ENCODE assay signal across 17 cellular contexts in genomic region chr7:75813084-75813483, GRCh38. TPM values are rescaled to one million over a fixed set of nuclear protein-coding genes. Genes with fewer than 3 reads are reported as not detected.
"Had no signal": no experiment of that assay in that cellular context is flagged by ENCODE, and none has a peak within 500 bp of the region (broad histone marks: within the 10 kb centered on the region; RNA-seq: fewer than 3 reads in every experiment).

No MANE protein-coding gene starts in this region.

- H3K27me3 ChIP-seq: gastrocnemius medialis, pancreas had no signal

- ATAC-seq: activated T-cell treated with anti-CD3 and anti-CD28 coated beads, Interleukin-2, amount 50 U/mL, for 72 hours; effector memory CD8-positive, alpha-beta T cell; gastrocnemius medialis; left colon; stimulated activated effector memory CD8-positive, alpha-beta T cell treated with anti-CD3 and anti-CD28 coated beads, Interleukin-12 subunit alpha, Interleukin-12 subunit beta, amount 100 ng/mL, for 72 hours had no signal

- H3K9me3 ChIP-seq: gastrocnemius medialis, pancreas had no signal

- H3K36me3 ChIP-seq: gastrocnemius medialis, heart right ventricle, pancreas had no signal

- H3K4me3 ChIP-seq: gastrocnemius medialis, heart right ventricle, lung, pancreas had no signal

- H3K4me1 ChIP-seq: gastrocnemius medialis, pancreas had no signal

- H3K27ac ChIP-seq: gastrocnemius medialis, heart right ventricle, pancreas had no signal

- DNase-seq: activated B cell treated with CpG ODN at 0.5 μM for 24 hours; activated CD4-positive, alpha-beta T cell treated with anti-CD3 and anti-CD28 coated beads for 48 hours; activated CD8-positive, alpha-beta memory T cell treated with anti-CD3 and anti-CD28 coated beads, Interleukin-2, amount 50 U/mL, for 48 hours; activated naive CD4-positive, alpha-beta T cell; activated naive CD8-positive, alpha-beta T cell treated with anti-CD3 and anti-CD28 coated beads, Interleukin-2, amount 10 ng/mL, durations not matched to agents 7 days and 5 days; activated T-cell treated with anti-CD3 and anti-CD28 coated beads, Interleukin-2, amount 50 U/mL, for 72 hours; anterior cingulate cortex; effector memory CD8-positive, alpha-beta T cell; gastrocnemius medialis; heart right ventricle; midbrain; pancreas had no signal

RNA-seq across cellular contexts. Expression of gene CCL24, which starts 0.5 kb away (rescaled TPM):
- total RNA-seq: activated naive CD8-positive, alpha-beta T cell treated with anti-CD3 and anti-CD28 coated beads, Interleukin-2, amount 10 ng/mL, durations not matched to agents 7 days and 5 days; gastrocnemius medialis; neural crest cell; ureter had no signal
- polyA plus RNA-seq: pancreas had no signal

RNA-seq across cellular contexts. Expression of gene CCL26, which starts 41.1 kb away (rescaled TPM):
- total RNA-seq: activated B cell treated with CpG ODN at 0.5 μM for 24 hours; activated naive CD8-positive, alpha-beta T cell treated with anti-CD3 and anti-CD28 coated beads, Interleukin-2, amount 10 ng/mL, durations not matched to agents 7 days and 5 days; gastrocnemius medialis; lung; neural crest cell; pancreas had no signal
